9 cellular contexts compared by ENCODE assay signal in the genomic region with DNA sequence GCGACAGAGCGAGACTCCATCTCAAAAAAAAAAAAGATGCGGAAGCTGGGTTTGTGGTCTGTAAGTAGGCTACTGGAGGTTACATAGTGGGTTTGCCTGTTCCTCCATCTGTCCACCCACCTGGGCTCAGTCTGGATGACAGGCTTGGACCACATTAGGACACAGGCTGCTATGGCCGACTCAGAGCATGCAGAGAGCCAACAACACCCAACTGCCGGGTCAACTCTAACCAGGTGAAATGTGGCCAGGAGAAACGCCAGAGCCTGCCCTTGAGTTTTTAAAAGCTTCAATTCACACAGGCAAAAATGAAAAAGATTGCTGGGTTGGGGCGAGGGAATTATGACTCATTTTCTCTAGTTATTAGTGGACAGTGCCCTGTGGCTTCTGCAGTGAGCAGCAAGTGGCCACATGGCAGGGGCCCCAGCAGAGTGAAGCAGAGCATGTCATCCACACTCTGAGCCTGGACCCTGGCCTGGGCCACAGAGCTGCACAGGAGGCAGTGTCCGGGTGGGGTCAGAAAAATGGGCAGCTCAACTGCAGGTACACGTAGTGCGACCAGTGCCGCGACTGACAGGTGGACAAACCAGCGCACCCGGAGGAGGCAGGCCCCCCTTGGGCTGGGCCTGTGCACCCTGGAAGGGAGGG.
DNase-seq lines count a peak whose midpoint lies in the region; ATAC-seq and TF ChIP-seq lines count a peak whose summit lies in the region.
"Had no signal": no experiment of that assay in that cellular context is flagged by ENCODE, and none has a peak within 500 bp of the region (broad histone marks: within the 10 kb centered on the region; RNA-seq: fewer than 3 reads in every experiment).

No MANE protein-coding gene starts in this region.

- H3K36me3 ChIP-seq in spleen (no peaks in the 10 kb centered on the region), trophoblast cell (ENCODE audit: control insufficient read depth in 1 of 2, insufficient read depth in 2 of 2, low read length in 2 of 2) (no peaks in the 10 kb centered on the region)

- H3K9ac ChIP-seq in trophoblast cell (ENCODE audit: low read length): no peak overlapping the region

- H3K27ac ChIP-seq in spleen: no peak overlapping the region
- H3K27ac ChIP-seq in trophoblast cell (ENCODE audit: low read depth, low read length): no peak overlapping the region

- 70 to 91% (median 86%) methylated on average over 13 to 14 of the region's 14 CpGs for WGBS in spleen, 5 donors
- no CpG with 5 or more reads among the region's 14 CpGs for WGBS in trophoblast cell (ENCODE audit: extremely low coverage, insufficient coverage, insufficient read length)

- H3K27me3 ChIP-seq in spleen (replicated peaks in 1 of 7) (no peaks in the 10 kb centered on the region), trophoblast cell (ENCODE audit: insufficient read depth, low read length) (no peaks in the 10 kb centered on the region)

- no peak overlapping the region for H3K23ac ChIP-seq in trophoblast cell (ENCODE audit: low read length)

- H2BK5ac ChIP-seq in trophoblast cell (ENCODE audit: low read depth, low read length, poor library complexity): no peak overlapping the region

- H3K4me3 ChIP-seq in spleen (no peak overlapping the region), trophoblast cell (ENCODE audit: low read depth, low read length) (no peak overlapping the region)

- no peak overlapping the region for H2AK5ac ChIP-seq in trophoblast cell (ENCODE audit: low read length)

- H3K79me1 ChIP-seq in trophoblast cell (ENCODE audit: low read length): no peaks in the 10 kb centered on the region

- no peak for TF ChIP-seq POLR2A in spleen (IDR thresholded peaks at IDR 0.05)

- no peak overlapping the region for H2BK12ac ChIP-seq in trophoblast cell (ENCODE audit: low read length)

- H3K79me2 ChIP-seq in trophoblast cell (ENCODE audit: control insufficient read depth, insufficient read depth, low read length, poor library complexity): no peaks in the 10 kb centered on the region

- DNase-seq in spleen (peak; percentile 73), trophoblast cell (no peak), SK-N-DZ (ENCODE audit: low spot score) (no peak), DMS53 (lab: John Stamatoyannopoulos, UW) (no peak)
- DNase-seq: NCI-H748 treated with DMSO at 0.1 percent for 48 hours, T1000 had no signal

- H3K4me1 ChIP-seq in spleen (no peaks in the 10 kb centered on the region), trophoblast cell (ENCODE audit: control insufficient read depth in 1 of 2, insufficient read depth in 2 of 2, low read length in 2 of 2) (peaks cover 6 to 7% of the 10 kb centered on the region in 2 experiments)

- no peak overlapping the region for H2BK120ac ChIP-seq in trophoblast cell (ENCODE audit: insufficient read depth, low read length, poor library complexity)

- peak; percentile 54 for ATAC-seq in GM18873 (IDR thresholded peaks at IDR 0.05; ENCODE audit: low FRiP score, unreplicated experiment)
- peak; percentile 55 for ATAC-seq in GM21619 (IDR thresholded peaks at IDR 0.05; ENCODE audit: unreplicated experiment)
- peak; percentile 54 for ATAC-seq in HG03378 (IDR thresholded peaks at IDR 0.05; ENCODE audit: unreplicated experiment)

- no peak overlapping the region for H2AFZ ChIP-seq in trophoblast cell (ENCODE audit: insufficient read depth, low read length, poor library complexity)

- no peak overlapping the region for H3K14ac ChIP-seq in trophoblast cell (ENCODE audit: low read length)

- no peak overlapping the region for H3K4ac ChIP-seq in trophoblast cell (ENCODE audit: low read depth, low read length)

- TF ChIP-seq CTCF in spleen (IDR thresholded peaks at IDR 0.05 in 8 of 11, conservative IDR thresholded peaks at IDR 0.05 in 3 of 11): no peak

- H3K4me2 ChIP-seq in trophoblast cell (ENCODE audit: low read length): no peak overlapping the region

- H3K18ac ChIP-seq in trophoblast cell (ENCODE audit: low read length): no peak overlapping the region

- H3K9me3 ChIP-seq in spleen: no peaks in the 10 kb centered on the region
- peaks cover 6% of the 10 kb centered on the region for H3K9me3 ChIP-seq in trophoblast cell (ENCODE audit: insufficient read depth, low read depth, low read length)

- intact Hi-C loops in spleen (cut with DNase I; ENCODE audit: low total_unique reads): no loop called here

- no peak overlapping the region for H4K8ac ChIP-seq in trophoblast cell (ENCODE audit: low read depth, low read length)

- no peak overlapping the region for H4K12ac ChIP-seq in trophoblast cell (ENCODE audit: low read depth, low read length)

- no peak overlapping the region for H4K91ac ChIP-seq in trophoblast cell (ENCODE audit: low read depth, low read length)
